Comparison of ENCODE assay signal across 18 cellular contexts in genomic region chr15:100788731-100789105, GRCh38.
DNase-seq lines count a peak whose midpoint lies in the region; ATAC-seq, FAIRE-seq and TF ChIP-seq lines count a peak whose summit lies in the region.
"Had no signal": no experiment of that assay in that cellular context is flagged by ENCODE, and none has a peak within 500 bp of the region (broad histone marks: within the 10 kb centered on the region; RNA-seq: fewer than 3 reads in every experiment).

No MANE protein-coding gene starts in this region.

- peaks cover 10% of the 10 kb centered on the region for H3K27me3 Mint-ChIP-seq in osteocyte (ENCODE audit: unreplicated experiment)

- H3K4me1 ChIP-seq in right atrium auricular region: no peaks in the 10 kb centered on the region
- H3K4me1 ChIP-seq in colonic mucosa: no peaks in the 10 kb centered on the region
- H3K4me1 ChIP-seq: HAP-1 had no signal

- H3K9me3 Mint-ChIP-seq in osteocyte (ENCODE audit: unreplicated experiment): no peaks in the 10 kb centered on the region
- H3K9me3 Mint-ChIP-seq: CD4-positive, alpha-beta T cell had no signal

- ATAC-seq in GM18870 (IDR thresholded peaks at IDR 0.05; ENCODE audit: unreplicated experiment) (no peak), GM19035 (IDR thresholded peaks at IDR 0.05; ENCODE audit: unreplicated experiment) (no peak)
- ATAC-seq: GM12878, HepG2 had no signal

- no peaks in the 10 kb centered on the region for H3K4me1 Mint-ChIP-seq in osteocyte (ENCODE audit: unreplicated experiment)
- H3K4me1 Mint-ChIP-seq: B cell had no signal

- FAIRE-seq in GM19239 (lab: Jason Lieb, UNC): no peak
- FAIRE-seq: A204.1, GM12878, H1, HepG2, HTR-8/SVneo had no signal

- TF ChIP-seq CTCF in right atrium auricular region (IDR thresholded peaks at IDR 0.05): no peak
- TF ChIP-seq CTCF in colonic mucosa (IDR thresholded peaks at IDR 0.05): no peak
- no peak for TF ChIP-seq CTCF in osteocyte (IDR thresholded peaks at IDR 0.05)

- H3K27ac Mint-ChIP-seq in osteocyte (ENCODE audit: unreplicated experiment): no peak overlapping the region
- H3K27ac Mint-ChIP-seq: B cell; CD4-positive, alpha-beta T cell had no signal

- intact Hi-C loops in cardiac septum (cut with DNase I) (no loop called here), colonic mucosa (cut with DNase I) (no loop called here)

- H3K27ac ChIP-seq in right atrium auricular region (no peak overlapping the region), colonic mucosa (no peak overlapping the region)

- DNase-seq in right atrium auricular region (ENCODE audit: low spot score): peak; percentile 48
- no peak for DNase-seq in cardiac septum (ENCODE audit: low spot score)
- DNase-seq in colonic mucosa: peak; percentile 8
- DNase-seq in osteocyte (ENCODE audit: extremely low spot score, unreplicated experiment): peak; percentile 71
- no peak for DNase-seq in GM19239 (ENCODE audit: insufficient read length, low spot score)
- DNase-seq: C1 segment of cervical spinal cord; Calu3; CD4-positive, alpha-beta T cell; DMS79 had no signal

- no peaks in the 10 kb centered on the region for H3K9me3 ChIP-seq in right atrium auricular region
- no peaks in the 10 kb centered on the region for H3K9me3 ChIP-seq in colonic mucosa
- H3K9me3 ChIP-seq: HAP-1 had no signal

- no peaks in the 10 kb centered on the region for H3K36me3 Mint-ChIP-seq in osteocyte (ENCODE audit: unreplicated experiment)

- H3K27me3 ChIP-seq in right atrium auricular region (no peaks in the 10 kb centered on the region), colonic mucosa (no peaks in the 10 kb centered on the region)

- H3K4me3 ChIP-seq in right atrium auricular region (no peak overlapping the region), colonic mucosa (no peak overlapping the region)
- H3K4me3 ChIP-seq: GM12878, HAP-1 had no signal

- H3K4me3 Mint-ChIP-seq in osteocyte (ENCODE audit: unreplicated experiment): no peak overlapping the region
- H3K4me3 Mint-ChIP-seq: B cell; CD4-positive, alpha-beta T cell had no signal

- H3K9ac ChIP-seq in colonic mucosa (ENCODE audit: low read depth in 2 of 2, low read length in 2 of 2): no peak overlapping the region

- no peaks in the 10 kb centered on the region for H3K36me3 ChIP-seq in right atrium auricular region
- no peaks in the 10 kb centered on the region for H3K36me3 ChIP-seq in colonic mucosa
- H3K36me3 ChIP-seq: HAP-1 had no signal

Comparison
In these comparisons a context has a peak if more than half of its experiments do, and no peak if none do; other contexts are left out.
1. DNase-seq: peak in right atrium auricular region (single experiment), colonic mucosa (single experiment) and osteocyte (single experiment); none in cardiac septum (single experiment) and GM19239 (single experiment).